10 cellular contexts compared by ENCODE assay signal in the genomic region with DNA sequence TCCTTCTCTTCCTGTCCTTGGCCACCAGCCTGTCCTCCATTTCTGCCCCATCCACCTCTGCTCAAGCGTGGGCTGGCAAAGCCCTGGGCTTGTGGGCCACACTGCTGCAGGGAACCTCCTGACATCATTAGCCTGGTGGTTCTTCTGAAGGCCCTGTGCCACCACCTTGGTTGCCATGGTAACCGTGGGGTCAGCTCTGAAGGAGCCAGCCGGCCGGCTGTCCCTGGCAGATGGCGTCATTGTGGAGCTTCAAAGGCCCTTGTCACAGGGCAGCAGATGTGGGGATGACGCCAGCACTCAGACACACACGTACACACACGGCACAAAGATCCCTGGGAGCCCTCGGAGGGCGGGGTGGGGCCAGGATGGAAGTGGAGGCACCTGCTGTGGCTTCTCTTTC. TPM values are rescaled to one million over a fixed set of nuclear protein-coding genes. Genes with fewer than 3 reads are reported as not detected.
DNase-seq lines count a peak whose midpoint lies in the region; ATAC-seq and TF ChIP-seq lines count a peak whose summit lies in the region.
"Had no signal": no experiment of that assay in that cellular context is flagged by ENCODE, and none has a peak within 500 bp of the region (broad histone marks: within the 10 kb centered on the region; RNA-seq: fewer than 3 reads in every experiment).

No MANE protein-coding gene starts in this region.

- TF ChIP-seq CTCF in ascending aorta (IDR thresholded peaks at IDR 0.05) (no peak), GM20000 (IDR thresholded peaks at IDR 0.05; ENCODE audit: extremely low read depth, missing control alignments) (no peak)

- H3K9me3 ChIP-seq in ascending aorta = no peaks in the 10 kb centered on the region
- H3K9me3 ChIP-seq in mesodermal cell (ENCODE audit: control insufficient read depth, low read length) = no peaks in the 10 kb centered on the region
- no peaks in the 10 kb centered on the region for H3K9me3 ChIP-seq in naive thymus-derived CD4-positive, alpha-beta T cell (ENCODE audit: control insufficient read depth in 2 of 3, low read length in 3 of 3)

- intact Hi-C loops in ascending aorta (cut with DNase I) = no loop called here
- intact Hi-C loops in naive thymus-derived CD4-positive, alpha-beta T cell (cut with micrococcal nuclease) = no loop called here

- no peak overlapping the region for H3K27ac Mint-ChIP-seq in naive thymus-derived CD4-positive, alpha-beta T cell

- no peak overlapping the region for H3K4me3 Mint-ChIP-seq in naive thymus-derived CD4-positive, alpha-beta T cell
- H3K4me3 Mint-ChIP-seq: H9 had no signal

- no peaks in the 10 kb centered on the region for H3K9me3 Mint-ChIP-seq in naive thymus-derived CD4-positive, alpha-beta T cell
- H3K9me3 Mint-ChIP-seq: H9 had no signal

- 88 to 89% methylated on average over 10 of the region's 10 CpGs for WGBS in mesodermal cell (ENCODE audit: insufficient coverage in 2 of 2), 2 experiments

- no peaks in the 10 kb centered on the region for H3K4me1 ChIP-seq in ascending aorta
- H3K4me1 ChIP-seq in mesodermal cell (ENCODE audit: control insufficient read depth, insufficient read depth, low read length, poor library complexity, severe bottlenecking) = peaks cover 28% of the 10 kb centered on the region
- no peaks in the 10 kb centered on the region for H3K4me1 ChIP-seq in naive thymus-derived CD4-positive, alpha-beta T cell (ENCODE audit: control insufficient read depth in 2 of 2, insufficient read depth in 2 of 2, low read length in 2 of 2)

- DNase-seq in DMS53 (lab: John Stamatoyannopoulos, UW) (peak; percentile 100), NCI-H2196 (lab: John Stamatoyannopoulos, UW; ENCODE audit: unreplicated experiment) (peak; percentile 78), ascending aorta (ENCODE audit: low spot score in 2 of 2) (no peak), GM20000 (ENCODE audit: low spot score) (no peak)
- no peak for DNase-seq in naive thymus-derived CD4-positive, alpha-beta T cell

- no peaks in the 10 kb centered on the region for H3K27me3 Mint-ChIP-seq in naive thymus-derived CD4-positive, alpha-beta T cell

- POLR2A ChIA-PET in naive thymus-derived CD4-positive, alpha-beta T cell (lab: Charles Lee) = interaction anchor here (0.6 kb wide), 1 partner anchor 224 kb away, joined by 3 read pairs; no protein-coding TSS in a partner anchor

- H3K27me3 ChIP-seq in ascending aorta = no peaks in the 10 kb centered on the region
- no peaks in the 10 kb centered on the region for H3K27me3 ChIP-seq in naive thymus-derived CD4-positive, alpha-beta T cell (ENCODE audit: control insufficient read depth in 2 of 2, insufficient read depth in 2 of 2, low read length in 2 of 2)

- H3K4me3 ChIP-seq in ascending aorta (no peak overlapping the region), mesodermal cell (ENCODE audit: extremely low read depth, insufficient read depth, low read length, poor library complexity, severe bottlenecking) (no peak overlapping the region)
- no peak overlapping the region for H3K4me3 ChIP-seq in naive thymus-derived CD4-positive, alpha-beta T cell (ENCODE audit: low read length)

- peaks cover 0 to 10% (median 0%) of the 10 kb centered on the region in 7 donors for H3K4me1 Mint-ChIP-seq in naive thymus-derived CD4-positive, alpha-beta T cell

- H3K36me3 ChIP-seq in ascending aorta (peaks cover 33 to 61% of the 10 kb centered on the region in 2 donors), mesodermal cell (ENCODE audit: control insufficient read depth, insufficient read depth, low read length) (peaks cover 65% of the 10 kb centered on the region)
- peaks cover 0 to 68% (median 6%) of the 10 kb centered on the region in 3 experiments for H3K36me3 ChIP-seq in naive thymus-derived CD4-positive, alpha-beta T cell (ENCODE audit: control insufficient read depth in 2 of 3, insufficient read depth in 3 of 3, low read length in 3 of 3)

- H3K27ac ChIP-seq in ascending aorta = peak overlapping the region; percentile 33 to 38
- peak overlapping the region; percentile 73 for H3K27ac ChIP-seq in mesodermal cell (ENCODE audit: low read depth, low read length, severe bottlenecking)
- H3K27ac ChIP-seq in naive thymus-derived CD4-positive, alpha-beta T cell (ENCODE audit: low read depth, low read length) = no peak overlapping the region
- H3K27ac ChIP-seq: KMS-11 had no signal

- ATAC-seq in GM21576 (IDR thresholded peaks at IDR 0.05; ENCODE audit: unreplicated experiment) (no peak), HG02571 (IDR thresholded peaks at IDR 0.05; ENCODE audit: unreplicated experiment) (no peak)
- ATAC-seq in naive thymus-derived CD4-positive, alpha-beta T cell = no peak

- CTCF ChIA-PET in naive thymus-derived CD4-positive, alpha-beta T cell (lab: Charles Lee) = interaction anchor here (12.5 kb wide), 1 partner anchor 229 kb away, joined by 178 read pairs; no protein-coding TSS in a partner anchor

- H3K36me3 Mint-ChIP-seq in naive thymus-derived CD4-positive, alpha-beta T cell = peaks cover 0 to 46% (median 10%) of the 10 kb centered on the region in 5 donors

RNA-seq across cellular contexts. Expression of gene RPL26L1, which starts 19.7 kb away (rescaled TPM):
- total RNA-seq in ascending aorta = 0.75 TPM
- polyA plus RNA-seq in mesodermal cell (2013, experiment 1 of 2) = 88.8 TPM
- 99.2 TPM for polyA plus RNA-seq in mesodermal cell (2013, experiment 2 of 2)
- 10 to 100 TPM in 3 of 5 experiments, 1 to 10 TPM in 2; 9.6 to 40.0 (median 12.9) TPM for total RNA-seq in naive thymus-derived CD4-positive, alpha-beta T cell
- polyA plus RNA-seq in naive thymus-derived CD4-positive, alpha-beta T cell = 10 to 100 TPM; 29.7 to 37.1 TPM

RNA-seq across cellular contexts. Expression of gene ATP6V0E1, which starts 44.0 kb away (rescaled TPM):
- 62.6 TPM for total RNA-seq in ascending aorta
- 154 TPM for polyA plus RNA-seq in mesodermal cell (2013, experiment 1 of 2)
- polyA plus RNA-seq in mesodermal cell (2013, experiment 2 of 2) = 125 TPM
- 100 to 1,000 TPM in 4 of 5 experiments, 10 to 100 TPM in 1; 61.8 to 170 (median 119) TPM for total RNA-seq in naive thymus-derived CD4-positive, alpha-beta T cell
- 100 to 1,000 TPM; 415 to 455 TPM for polyA plus RNA-seq in naive thymus-derived CD4-positive, alpha-beta T cell

Comparison
In these comparisons a context has a peak if more than half of its experiments do, and no peak if none do; other contexts are left out.
1. DNase-seq: peak in DMS53 (single experiment) and NCI-H2196 (single experiment); none in ascending aorta (0 of 2), GM20000 (single experiment) and naive thymus-derived CD4-positive, alpha-beta T cell (0 of 9).